ENCODE assay signal across 23 cellular contexts in the genomic region with DNA sequence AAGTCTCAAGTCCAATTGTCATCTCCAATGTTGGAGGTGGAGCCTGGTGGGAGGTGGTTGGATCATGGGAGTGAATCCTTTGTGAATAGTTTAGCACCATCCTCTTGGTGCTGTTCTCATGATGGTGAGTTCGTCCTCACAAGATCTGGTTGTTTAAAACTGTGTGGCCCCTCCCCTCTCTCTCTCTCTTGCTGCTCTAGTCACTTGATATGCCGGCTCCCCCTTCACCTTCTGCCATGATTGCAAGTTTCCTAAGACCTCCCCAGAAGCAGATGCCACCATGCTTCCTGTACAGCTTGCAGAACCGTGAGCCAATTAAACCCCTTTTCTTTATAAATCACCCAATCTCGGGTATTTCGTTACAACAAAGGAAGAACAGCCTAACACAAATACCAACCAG.
"Had no signal": no experiment of that assay in that cellular context is flagged by ENCODE, and none has a peak within 500 bp of the region (broad histone marks: within the 10 kb centered on the region; RNA-seq: fewer than 3 reads in every experiment).

No MANE protein-coding gene starts in this region.

- ATAC-seq: K562 had no signal

- DNase-seq: Kasumi-1, MM.1S, NCI-H1048, NCI-H1105, NCI-H1417, NCI-H1436 treated with DMSO at 0.1 percent for 48 hours, NCI-H1694, NCI-H187 treated with DMSO at 0.1 percent for 48 hours, NCI-H2029 treated with DMSO at 0.1 percent for 48 hours, NCI-H226, NCI-H446, NCI-H510A, NCI-H524 treated with DMSO at 0.1 percent for 48 hours, NCI-H69, NCI-H774, Right ventricle myocardium superior, RPMI8226, SIG-M5 had no signal

- H3K4me3 ChIP-seq: K562, SJSA1, SK-N-MC had no signal

- H3K27me3 ChIP-seq: SJSA1 had no signal

- H3K36me3 ChIP-seq: SJSA1 had no signal

- H3K27ac ChIP-seq: HL-60, KMS-11, SJSA1, SK-N-MC had no signal

- H3K9me3 ChIP-seq: SJSA1 had no signal

- H3K4me1 ChIP-seq: SJSA1 had no signal
